Comparison of ENCODE assay signal across 12 cellular contexts in the genomic region with DNA sequence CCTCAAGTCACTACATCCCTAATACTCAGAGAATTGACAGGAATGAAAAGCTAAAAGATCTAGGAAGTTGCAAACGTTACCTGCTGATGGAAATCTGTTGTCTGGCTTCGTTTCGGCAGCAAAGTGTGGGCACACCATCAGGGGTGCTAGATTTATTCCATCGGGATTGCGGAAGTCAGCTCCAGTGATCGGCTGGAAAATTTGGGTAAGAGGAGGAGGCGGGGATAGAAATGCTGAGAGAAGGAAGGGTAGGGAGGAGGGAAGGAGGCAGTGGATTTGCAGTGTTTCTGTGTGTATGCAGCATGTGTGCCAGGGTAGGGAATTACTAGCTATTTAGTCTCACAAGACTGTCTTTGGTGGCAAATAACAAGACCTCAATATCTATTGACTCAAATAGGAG. TPM values are rescaled to one million over a fixed set of nuclear protein-coding genes. Genes with fewer than 3 reads are reported as not detected.
A peak's percentile ranks its signal among the peaks of the same experiment; 100 is the strongest.
DNase-seq lines count a peak whose midpoint lies in the region; ATAC-seq and TF ChIP-seq lines count a peak whose summit lies in the region.
"Had no signal": no experiment of that assay in that cellular context is flagged by ENCODE, and none has a peak within 500 bp of the region (broad histone marks: within the 10 kb centered on the region; RNA-seq: fewer than 3 reads in every experiment).

A gene (minus strand): TSS at position 127 of the 400 bp plus-strand sequence. CDS start 1,455 bp downstream, outside the sequence.

- no peaks in the 10 kb centered on the region for H3K9me3 ChIP-seq in upper lobe of left lung

- no peaks in the 10 kb centered on the region for H3K27me3 ChIP-seq in upper lobe of left lung

- H3K9me3 Mint-ChIP-seq in activated T-cell treated with anti-CD3 and anti-CD28 coated beads, Interleukin-2, amount 50 U/mL, for 72 hours: no peaks in the 10 kb centered on the region
- H3K9me3 Mint-ChIP-seq in effector memory CD8-positive, alpha-beta T cell: no peaks in the 10 kb centered on the region
- H3K9me3 Mint-ChIP-seq in activated CD8-positive, alpha-beta memory T cell treated with anti-CD3 and anti-CD28 coated beads, Interleukin-2, amount 10 ng/mL, durations not matched to agents 7 days and 5 days (ENCODE audit: low read depth): no peaks in the 10 kb centered on the region
- H3K9me3 Mint-ChIP-seq: activated CD4-positive, alpha-beta memory T cell treated with anti-CD3 and anti-CD28 coated beads, Interleukin-2, amount 10 ng/mL, durations not matched to agents 7 days and 5 days had no signal

- TF ChIP-seq POLR2A in upper lobe of left lung (IDR thresholded peaks at IDR 0.05): no peak

- peak within 1 kb of the TSS in 2 of 4 donors; percentile 15 to 20 for H3K4me3 ChIP-seq in upper lobe of left lung

- CTCF ChIA-PET in activated CD8-positive, alpha-beta memory T cell treated with anti-CD3 and anti-CD28 coated beads, Interleukin-2, amount 10 ng/mL, durations not matched to agents 7 days and 5 days (lab: Charles Lee): interaction anchor here (1.0 to 1.3 kb wide), 4 partner anchors 17 to 120 kb away, joined by 3 to 4 read pairs (median 3); a partner anchor contains a TSS

- WGBS in upper lobe of left lung, 2 donors: 63 to 75% methylated on average over 7 of the region's 7 CpGs

- H3K4me3 Mint-ChIP-seq in activated T-cell treated with anti-CD3 and anti-CD28 coated beads, Interleukin-2, amount 50 U/mL, for 72 hours: peak within 1 kb of the TSS; percentile 29 to 37
- H3K4me3 Mint-ChIP-seq in effector memory CD8-positive, alpha-beta T cell: no peak within 1 kb of the TSS
- H3K4me3 Mint-ChIP-seq in activated CD8-positive, alpha-beta memory T cell treated with anti-CD3 and anti-CD28 coated beads, Interleukin-2, amount 10 ng/mL, durations not matched to agents 7 days and 5 days: no peak within 1 kb of the TSS
- H3K4me3 Mint-ChIP-seq: activated CD4-positive, alpha-beta memory T cell treated with anti-CD3 and anti-CD28 coated beads, Interleukin-2, amount 10 ng/mL, durations not matched to agents 7 days and 5 days had no signal

- no peak within 1 kb of the TSS for H3K27ac ChIP-seq in upper lobe of left lung

- H3K4me1 Mint-ChIP-seq in activated T-cell treated with anti-CD3 and anti-CD28 coated beads, Interleukin-2, amount 50 U/mL, for 72 hours (ENCODE audit: low read depth): peaks cover 21% of the 10 kb centered on the region
- H3K4me1 Mint-ChIP-seq in effector memory CD8-positive, alpha-beta T cell (ENCODE audit: low read depth in 2 of 2): peaks cover 0 to 5% of the 10 kb centered on the region in 2 donors
- H3K4me1 Mint-ChIP-seq in activated CD8-positive, alpha-beta memory T cell treated with anti-CD3 and anti-CD28 coated beads, Interleukin-2, amount 10 ng/mL, durations not matched to agents 7 days and 5 days: peaks cover 7% of the 10 kb centered on the region

- DNase-seq in activated T-cell treated with anti-CD3 and anti-CD28 coated beads, Interleukin-2, amount 50 U/mL, for 72 hours: no peak
- no peak for DNase-seq in activated T-cell treated with anti-CD3 and anti-CD28 coated beads for 4 hours
- no peak for DNase-seq in effector memory CD8-positive, alpha-beta T cell
- no peak for DNase-seq in mucosa of gallbladder (ENCODE audit: low spot score)
- no peak for DNase-seq in upper lobe of left lung
- no peak for DNase-seq in activated CD8-positive, alpha-beta memory T cell treated with anti-CD3 and anti-CD28 coated beads, Interleukin-2, amount 10 ng/mL, durations not matched to agents 7 days and 5 days
- DNase-seq: ACHN; activated CD4-positive, alpha-beta memory T cell treated with anti-CD3 and anti-CD28 coated beads, Interleukin-2, amount 10 ng/mL, durations not matched to agents 7 days and 5 days; NCI-H2171; stimulated activated CD4-positive, alpha-beta T cell treated with anti-CD3 and anti-CD28 coated beads, Interleukin-12 subunit alpha, Interleukin-12 subunit beta, amount 100 ng/mL, for 4 hours had no signal

- peaks cover 0 to 11% (median 6%) of the 10 kb centered on the region in 4 donors for H3K4me1 ChIP-seq in upper lobe of left lung

- no peak for TF ChIP-seq CTCF in upper lobe of left lung (IDR thresholded peaks at IDR 0.05)

- peak within 1 kb of the TSS; percentile 21 for H3K27ac Mint-ChIP-seq in activated T-cell treated with anti-CD3 and anti-CD28 coated beads, Interleukin-2, amount 50 U/mL, for 72 hours
- peak within 1 kb of the TSS; percentile 30 to 48 for H3K27ac Mint-ChIP-seq in effector memory CD8-positive, alpha-beta T cell
- H3K27ac Mint-ChIP-seq in activated CD8-positive, alpha-beta memory T cell treated with anti-CD3 and anti-CD28 coated beads, Interleukin-2, amount 10 ng/mL, durations not matched to agents 7 days and 5 days: no peak within 1 kb of the TSS
- H3K27ac Mint-ChIP-seq: activated CD4-positive, alpha-beta memory T cell treated with anti-CD3 and anti-CD28 coated beads, Interleukin-2, amount 10 ng/mL, durations not matched to agents 7 days and 5 days had no signal

- H3K36me3 Mint-ChIP-seq in activated T-cell treated with anti-CD3 and anti-CD28 coated beads, Interleukin-2, amount 50 U/mL, for 72 hours (ENCODE audit: insufficient read depth in 2 of 2): no peaks in the 10 kb centered on the region
- H3K36me3 Mint-ChIP-seq in effector memory CD8-positive, alpha-beta T cell (ENCODE audit: insufficient read depth): no peaks in the 10 kb centered on the region
- H3K36me3 Mint-ChIP-seq in activated CD8-positive, alpha-beta memory T cell treated with anti-CD3 and anti-CD28 coated beads, Interleukin-2, amount 10 ng/mL, durations not matched to agents 7 days and 5 days: no peaks in the 10 kb centered on the region

- no peak for ATAC-seq in activated T-cell treated with anti-CD3 and anti-CD28 coated beads, Interleukin-2, amount 50 U/mL, for 72 hours (replicated peaks in 1 of 2)
- ATAC-seq in effector memory CD8-positive, alpha-beta T cell (replicated peaks): no peak
- ATAC-seq in upper lobe of left lung (ENCODE audit: low FRiP score in 2 of 2) (peak in 1 of 2 donors; percentile 76), HG03045 (IDR thresholded peaks at IDR 0.05; ENCODE audit: unreplicated experiment) (no peak), GM19324 (IDR thresholded peaks at IDR 0.05; ENCODE audit: low FRiP score, unreplicated experiment) (no peak)
- no peak for ATAC-seq in activated CD8-positive, alpha-beta memory T cell treated with anti-CD3 and anti-CD28 coated beads, Interleukin-2, amount 10 ng/mL, durations not matched to agents 7 days and 5 days

- peaks cover 11 to 32% (median 20%) of the 10 kb centered on the region in 4 donors for H3K36me3 ChIP-seq in upper lobe of left lung

- no peaks in the 10 kb centered on the region for H3K27me3 Mint-ChIP-seq in activated T-cell treated with anti-CD3 and anti-CD28 coated beads, Interleukin-2, amount 50 U/mL, for 72 hours (ENCODE audit: low read depth)
- no peaks in the 10 kb centered on the region for H3K27me3 Mint-ChIP-seq in effector memory CD8-positive, alpha-beta T cell
- no peaks in the 10 kb centered on the region for H3K27me3 Mint-ChIP-seq in activated CD8-positive, alpha-beta memory T cell treated with anti-CD3 and anti-CD28 coated beads, Interleukin-2, amount 10 ng/mL, durations not matched to agents 7 days and 5 days
- H3K27me3 Mint-ChIP-seq: activated CD4-positive, alpha-beta memory T cell treated with anti-CD3 and anti-CD28 coated beads, Interleukin-2, amount 10 ng/mL, durations not matched to agents 7 days and 5 days had no signal

- TF ChIP-seq EP300 in upper lobe of left lung (IDR thresholded peaks at IDR 0.05): no peak

RNA-seq across cellular contexts. Expression of the gene that starts here (rescaled TPM):
- total RNA-seq in activated T-cell treated with anti-CD3 and anti-CD28 coated beads, Interleukin-2, amount 50 U/mL, for 72 hours: 1 to 10 TPM; 8.3 to 9.7 TPM
- total RNA-seq in mucosa of gallbladder (47.6 TPM), upper lobe of left lung (10 to 100 TPM in 5 of 6 donors, 1 to 10 TPM in 1; 9.6 to 35.4 (median 19.8) TPM)
- 1 to 10 TPM; 5.7 to 6.4 TPM for total RNA-seq in activated CD8-positive, alpha-beta memory T cell treated with anti-CD3 and anti-CD28 coated beads, Interleukin-2, amount 10 ng/mL, durations not matched to agents 7 days and 5 days

Comparison
In these comparisons a context has a peak if more than half of its experiments do, and no peak if none do; other contexts are left out.
1. H3K4me3 Mint-ChIP-seq: peak in activated T-cell treated with anti-CD3 and anti-CD28 coated beads, Interleukin-2, amount 50 U/mL, for 72 hours (2 of 2); none in effector memory CD8-positive, alpha-beta T cell (0 of 2) and activated CD8-positive, alpha-beta memory T cell treated with anti-CD3 and anti-CD28 coated beads, Interleukin-2, amount 10 ng/mL, durations not matched to agents 7 days and 5 days (single experiment).